8 cellular contexts compared by ENCODE assay signal in the genomic region with DNA sequence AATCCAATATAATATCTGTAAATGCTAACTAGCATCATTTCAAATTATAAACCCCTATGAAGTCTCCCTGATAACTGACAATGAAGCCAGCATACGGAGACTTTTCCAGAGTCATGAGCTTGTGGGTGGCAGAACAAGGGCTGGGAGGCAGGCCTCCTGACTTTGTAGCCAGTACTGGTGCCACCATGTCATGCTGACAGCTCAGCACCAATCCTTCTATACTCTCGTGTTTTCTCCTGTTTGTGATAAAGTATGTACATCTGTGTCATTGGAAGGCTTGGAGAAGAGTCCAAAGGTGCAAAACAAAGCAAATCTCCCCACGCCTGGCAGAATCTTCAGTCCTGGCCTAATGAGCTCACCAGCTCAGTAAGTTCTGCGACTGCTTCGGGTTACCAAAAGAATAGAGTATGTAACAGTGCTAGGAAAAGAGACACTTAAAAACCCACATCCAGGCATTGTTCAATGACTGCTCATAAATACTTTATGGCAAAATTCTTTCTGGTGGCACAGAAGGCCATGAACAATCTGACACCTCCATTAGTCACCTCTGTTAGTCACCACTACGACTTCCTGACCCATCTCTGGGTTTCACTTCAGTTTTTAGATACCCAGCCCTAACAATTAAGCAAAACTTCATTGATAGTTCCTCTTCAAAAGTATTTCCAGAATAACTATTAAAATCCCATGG. TPM values are rescaled to one million over a fixed set of nuclear protein-coding genes. Genes with fewer than 3 reads are reported as not detected.
A peak's percentile ranks its signal among the peaks of the same experiment; 100 is the strongest.
DNase-seq lines count a peak whose midpoint lies in the region; ATAC-seq and TF ChIP-seq lines count a peak whose summit lies in the region.

No MANE protein-coding gene starts in this region.

- H3K4me2 ChIP-seq in OCI-LY7 (ENCODE audit: low read length): no peak overlapping the region

- ATAC-seq in GM19023 (IDR thresholded peaks at IDR 0.05; ENCODE audit: unreplicated experiment): peak; percentile 98
- peak; percentile 95 for ATAC-seq in HG03095 (IDR thresholded peaks at IDR 0.05; ENCODE audit: unreplicated experiment)
- ATAC-seq in foreskin keratinocyte: peak; percentile 99

- no peaks in the 10 kb centered on the region for H3K9me2 ChIP-seq in OCI-LY7 (ENCODE audit: insufficient read depth, low read length)

- H2AFZ ChIP-seq in OCI-LY7 (ENCODE audit: low read length): no peak overlapping the region

- H3K4me3 ChIP-seq in OCI-LY7 (ENCODE audit: low read depth, low read length, poor library complexity, severe bottlenecking): no peak overlapping the region

- TF ChIP-seq CTCF in foreskin keratinocyte (conservative IDR thresholded peaks at IDR 0.05) (no peak), OCI-LY7 (conservative IDR thresholded peaks at IDR 0.05; ENCODE audit: low read length) (no peak)

- CTCF ChIA-PET in OCI-LY7 (lab: Charles Lee; ENCODE audit: unreplicated experiment): no interaction called here

- no peaks in the 10 kb centered on the region for H3K36me3 ChIP-seq in OCI-LY7 (ENCODE audit: insufficient read depth, low read length)

- peak overlapping the region; percentile 70 for H3K27ac ChIP-seq in foreskin keratinocyte
- no peak overlapping the region for H3K27ac ChIP-seq in OCI-LY7 (ENCODE audit: low read depth, low read length, poor library complexity, severe bottlenecking)

- no peaks in the 10 kb centered on the region for H3K9me3 ChIP-seq in OCI-LY7 (ENCODE audit: low read length)

- no peaks in the 10 kb centered on the region for H3K79me2 ChIP-seq in OCI-LY7 (ENCODE audit: insufficient read depth, low read depth, low read length)

- POLR2A ChIA-PET in OCI-LY7 (lab: Charles Lee): interaction anchor here (0.7 to 1.1 kb wide), 2 partner anchors 49 to 99 kb away, joined by 4 read pairs; no protein-coding TSS in a partner anchor

- intact Hi-C loops in OCI-LY7 (cut with micrococcal nuclease; ENCODE audit: unreplicated experiment): no loop called here

- no peaks in the 10 kb centered on the region for H3K27me3 ChIP-seq in foreskin keratinocyte

- DNase-seq in ACHN (peak; percentile 89), SIG-M5 (lab: John Stamatoyannopoulos, UW) (peak; percentile 43), foreskin keratinocyte (peak; percentile 77 to 87), OCI-LY7 (ENCODE audit: low spot score) (no peak), NCI-H2081 (lab: John Stamatoyannopoulos, UW) (no peak), SHP77 (lab: John Stamatoyannopoulos, UW) (no peak)

- in situ Hi-C loops in ACHN (cut with HindIII; ENCODE audit: low pct_ligation_motif_present, low pct_unique_long_range_greater_than_20kb, low sequenced_read_pairs): no loop called here

- BruUV-seq in OCI-LY7 (replicated peaks; lab: Mats Ljungman, UMichigan): no TSS peak

- H3K4me1 ChIP-seq in foreskin keratinocyte (peaks cover 32% of the 10 kb centered on the region), OCI-LY7 (ENCODE audit: insufficient read depth, low read length, poor library complexity, severe bottlenecking) (no peaks in the 10 kb centered on the region)

- no peaks in the 10 kb centered on the region for H4K20me1 ChIP-seq in OCI-LY7 (ENCODE audit: insufficient read depth, low read length)

RNA-seq across cellular contexts. Expression of a gene that starts 24.5 kb away (rescaled TPM):
- total RNA-seq in foreskin keratinocyte (18.6 and 23.4 TPM in 2 replicates), OCI-LY7 (2022) (not detected in 2 replicates)
- 18.1 and 21.2 TPM in 2 replicates for polyA plus RNA-seq in foreskin keratinocyte
- total RNA-seq in OCI-LY7 (2014; rRNA removed; shearing (Covaris generic)): not detected in 2 replicates

RNA-seq across cellular contexts. Expression of a gene that starts 32.8 kb away (rescaled TPM):
- total RNA-seq in foreskin keratinocyte: 5.1 and 6.1 TPM in 2 replicates
- 1.8 and 1.9 TPM in 2 replicates for polyA plus RNA-seq in foreskin keratinocyte
- total RNA-seq in OCI-LY7 (2014; rRNA removed; shearing (Covaris generic)): not detected in 2 replicates
- not detected in 2 replicates for total RNA-seq in OCI-LY7 (2022)

Comparison
In these comparisons a context has a peak if more than half of its experiments do, and no peak if none do; other contexts are left out.
1. DNase-seq: peak in ACHN (single experiment), SIG-M5 (single experiment) and foreskin keratinocyte (2 of 2); none in OCI-LY7 (single experiment), NCI-H2081 (0 of 2) and SHP77 (0 of 2).
2. RNA of a gene that starts 24.5 kb away (total RNA-seq): 18.6 to 23.4 TPM in foreskin keratinocyte; not detected in OCI-LY7; every median in the first group is over 10 times any median in the second.
3. Peak in every context shown above with its lines, with median percentiles within 50 percentile points of each other: ATAC-seq.